ENCODE assay signal across 8 cellular contexts in genomic region chr11:44728085-44728410, GRCh38. TPM values are rescaled to one million over a fixed set of nuclear protein-coding genes. Genes with fewer than 3 reads are reported as not detected.
DNase-seq lines count a peak whose midpoint lies in the region; ATAC-seq and TF ChIP-seq lines count a peak whose summit lies in the region.

No MANE protein-coding gene starts in this region.

- H3K4me3 ChIP-seq in BJ (ENCODE audit: low read depth, low read length) (peak overlapping the region; percentile 35), duodenal mucosa (ENCODE audit: low read depth in 1 of 2, low read length in 2 of 2) (peak overlapping the region; percentile 65 to 70)

- H3K9me3 ChIP-seq in duodenal mucosa (ENCODE audit: control insufficient read depth in 1 of 2, low read length in 2 of 2), result no peaks in the 10 kb centered on the region

- no peaks in the 10 kb centered on the region for H3K36me3 Mint-ChIP-seq in neural crest cell (ENCODE audit: low read depth)

- TF ChIP-seq CTCF in BJ (IDR thresholded peaks at IDR 0.05; ENCODE audit: insufficient read depth, low read depth, low read length) (no peak), LNCAP (IDR thresholded peaks at IDR 0.05) (0 out of 2 replicates have a peak, but pooled peaks have one; percentile 3), neural crest cell (conservative IDR thresholded peaks at IDR 0.05) (peak; percentile 12)

- H3K27me3 ChIP-seq in BJ (ENCODE audit: control insufficient read depth, insufficient read depth, low read length) (peaks cover 26% of the 10 kb centered on the region), duodenal mucosa (ENCODE audit: control insufficient read depth in 1 of 2, insufficient read depth in 2 of 2, low read length in 2 of 2) (peaks cover 2 to 6% of the 10 kb centered on the region in 2 donors)

- H3K4me3 Mint-ChIP-seq in neural crest cell, result peak overlapping the region; percentile 86

- peaks cover 4 to 8% of the 10 kb centered on the region in 2 donors for H3K4me1 ChIP-seq in duodenal mucosa (ENCODE audit: control insufficient read depth in 1 of 2, insufficient read depth in 2 of 2, low read length in 2 of 2)

- CTCF ChIA-PET in BJ (lab: Yijun Ruan, JAX), result interaction anchor here (1.0 kb wide), 3 partner anchors 19 to 199 kb away, joined by 3 to 4 read pairs (median 4); no protein-coding TSS in a partner anchor

- POLR2A ChIA-PET in BJ (lab: Charles Lee), result no interaction called here

- H3K27ac Mint-ChIP-seq in neural crest cell (ENCODE audit: unreplicated experiment), result peak overlapping the region; percentile 51

- no peak for ATAC-seq in HG03469 (IDR thresholded peaks at IDR 0.05; ENCODE audit: unreplicated experiment)
- ATAC-seq in HG03565 (IDR thresholded peaks at IDR 0.05; ENCODE audit: unreplicated experiment), result no peak

- no peak overlapping the region for H3K27ac ChIP-seq in duodenal mucosa (ENCODE audit: low read depth, low read length)

- H3K27me3 Mint-ChIP-seq in neural crest cell (ENCODE audit: low read depth), result no peaks in the 10 kb centered on the region

- H3K4me1 Mint-ChIP-seq in neural crest cell, result peaks cover 69% of the 10 kb centered on the region

- H3K36me3 ChIP-seq in BJ (ENCODE audit: control insufficient read depth, insufficient read depth, low read length) (no peaks in the 10 kb centered on the region), duodenal mucosa (ENCODE audit: control insufficient read depth in 1 of 2, insufficient read depth in 2 of 2, low read length in 2 of 2) (no peaks in the 10 kb centered on the region)

- intact Hi-C loops in posterior vena cava (cut with DNase I), result loop anchor here (5.0 to 10.0 kb wide), 3 partner anchors 103 to 164 kb away; no protein-coding TSS in a partner anchor

- H3K9me3 Mint-ChIP-seq in neural crest cell, result no peaks in the 10 kb centered on the region

- DNase-seq in BJ (ENCODE audit: low read depth), result no peak
- no peak for DNase-seq in neural crest cell (ENCODE audit: low read depth, low spot score)
- DNase-seq in posterior vena cava (ENCODE audit: low spot score), result no peak
- DNase-seq in central memory CD4-positive, alpha-beta T cell, result no peak

- peak overlapping the region; percentile 38 to 65 for H3K9ac ChIP-seq in duodenal mucosa (ENCODE audit: low read depth in 1 of 2, low read length in 2 of 2)

RNA-seq across cellular contexts. Expression of gene TSPAN18, which starts 1.3 kb away (rescaled TPM):
- polyA plus RNA-seq in BJ (2011; rRNA removed), result 0.20 and 0.55 TPM in 2 replicates
- polyA minus RNA-seq in BJ (2011; rRNA and poly(A)+ RNA removed), result 0.05 and 0.46 TPM in 2 replicates
- total RNA-seq in neural crest cell (116 and 125 TPM in 2 replicates), posterior vena cava (10 to 100 TPM; 41.4 to 65.8 TPM)
